11 cellular contexts compared by ENCODE assay signal in genomic region chr14:44166611-44167010, GRCh38.
"Had no signal": no experiment of that assay in that cellular context is flagged by ENCODE, and none has a peak within 500 bp of the region (broad histone marks: within the 10 kb centered on the region; RNA-seq: fewer than 3 reads in every experiment).

No MANE protein-coding gene starts in this region.

- H3K4me3 ChIP-seq: GM23248, GM23338, HAP-1 had no signal

- H3K9ac ChIP-seq: GM23248 had no signal

- H3K9me3 ChIP-seq: HAP-1 had no signal

- ATAC-seq: GM23338, HCT116 had no signal

- H3K27ac ChIP-seq: GM23248 had no signal

- DNase-seq: GM23248, GOT3, H7, H9, HCEC 1CT, HFFc6 had no signal

- H3K36me3 ChIP-seq: HAP-1 had no signal

- H2AFZ ChIP-seq: GM23248, GM23338 had no signal

- FAIRE-seq: H1, H54 had no signal

- H3K4me2 ChIP-seq: GM23338 had no signal
